8 cellular contexts compared by ENCODE assay signal in genomic region chr9:91360551-91361293, GRCh38. TPM values are rescaled to one million over a fixed set of nuclear protein-coding genes. Genes with fewer than 3 reads are reported as not detected.
DNase-seq lines count a peak whose midpoint lies in the region; ATAC-seq and TF ChIP-seq lines count a peak whose summit lies in the region.

No MANE protein-coding gene starts in this region.

- H3K4me3 Mint-ChIP-seq in mesothelial cell of epicardium = peak overlapping the region; percentile 96

- TF ChIP-seq CTCF in GM12864 (IDR thresholded peaks at IDR 0.05; ENCODE audit: low read depth, low read length, missing control alignments) = no peak
- no peak for TF ChIP-seq CTCF in mesothelial cell of epicardium (IDR thresholded peaks at IDR 0.05; ENCODE audit: unreplicated experiment)

- H3K27ac Mint-ChIP-seq in mesothelial cell of epicardium = peak overlapping the region; percentile 96

- H3K4me1 Mint-ChIP-seq in mesothelial cell of epicardium = peaks cover 26% of the 10 kb centered on the region

- no peaks in the 10 kb centered on the region for H3K9me3 Mint-ChIP-seq in mesothelial cell of epicardium

- peak overlapping the region; percentile 60 for H3K27ac ChIP-seq in cingulate gyrus (ENCODE audit: low read depth, low read length)

- DNase-seq in GM12864 (ENCODE audit: low read depth) (no peak), NCI-H146 (lab: John Stamatoyannopoulos, UW) (peak; percentile 9), mesothelial cell of epicardium (ENCODE audit: low spot score in 2 of 2, unreplicated experiment in 2 of 2) (no peak), NCI-H774 (lab: John Stamatoyannopoulos, UW) (no peak)

- H3K36me3 Mint-ChIP-seq in mesothelial cell of epicardium = no peaks in the 10 kb centered on the region

- H3K27me3 Mint-ChIP-seq in mesothelial cell of epicardium (ENCODE audit: low read depth) = no peaks in the 10 kb centered on the region

- H3K4me3 ChIP-seq in GM12864 (ENCODE audit: low read depth, low read length) = peak overlapping the region; percentile 86

- no peak for ATAC-seq in HG02798 (IDR thresholded peaks at IDR 0.05; ENCODE audit: poor library complexity, unreplicated experiment)
- ATAC-seq in HG02678 (IDR thresholded peaks at IDR 0.05; ENCODE audit: unreplicated experiment) = no peak
- ATAC-seq in HG03520 (IDR thresholded peaks at IDR 0.05; ENCODE audit: unreplicated experiment) = no peak

RNA-seq across cellular contexts. Expression of gene AUH, which starts 1.0 kb away (rescaled TPM):
- 23.7 to 24.8 TPM (median 24.1 TPM) in 3 replicates for total RNA-seq in mesothelial cell of epicardium
